In genomic region chr7:157926521-157927167, GRCh38 we compare ENCODE assay signal across 1 cellular context.
TF ChIP-seq lines count a peak whose summit lies in the region.

No MANE protein-coding gene starts in this region.

TF ChIP-seq in SK-N-SH, 30 proteins besides CTCF, POLR2A, EP300 and RAD21:
- TF ChIP-seq ELF1 (IDR thresholded peaks at IDR 0.05) (no peak), GABPA (IDR thresholded peaks at IDR 0.05; ENCODE audit: low read depth) (no peak)
TF ChIP-seq in SK-N-SH: peak in this region for 0.
